8 cellular contexts compared by ENCODE assay signal in genomic region chr9:121213136-121213806, GRCh38. TPM values are rescaled to one million over a fixed set of nuclear protein-coding genes. Genes with fewer than 3 reads are reported as not detected.
A peak's percentile ranks its signal among the peaks of the same experiment; 100 is the strongest.
DNase-seq lines count a peak whose midpoint lies in the region; ATAC-seq and TF ChIP-seq lines count a peak whose summit lies in the region.

No MANE protein-coding gene starts in this region.

- in situ Hi-C loops in Caki2 (cut with HindIII; ENCODE audit: low pct_unique_long_range_greater_than_20kb, low sequenced_read_pairs) = no loop called here

- intact Hi-C loops in dorsolateral prefrontal cortex (cut with DNase I) (loop anchor here (2.0 to 10.0 kb wide), 6 partner anchors 64 to 188 kb away; partner anchors contain the start of gene STOM (in 1 of the 2)), lower lobe of right lung (cut with DNase I) (no loop called here)

- H3K27ac ChIP-seq in dorsolateral prefrontal cortex (peak overlapping the region in 42 of 59 donors; percentile 6 to 82 (median 58)), lower lobe of right lung (peak overlapping the region; percentile 32)

- TF ChIP-seq CTCF in dorsolateral prefrontal cortex (IDR thresholded peaks at IDR 0.05 in 54 of 56, conservative IDR thresholded peaks at IDR 0.05 in 2 of 56; ENCODE audit: low read depth in 1 of 56, partially characterized antibody in 56 of 56) (peak; percentile 86 to 100 (median 97)), lower lobe of right lung (IDR thresholded peaks at IDR 0.05) (peak; percentile 95)

- no peaks in the 10 kb centered on the region for H3K27me3 ChIP-seq in dorsolateral prefrontal cortex
- no peaks in the 10 kb centered on the region for H3K27me3 ChIP-seq in lower lobe of right lung (ENCODE audit: low read depth)

- ATAC-seq in HG03139 (IDR thresholded peaks at IDR 0.05; ENCODE audit: unreplicated experiment) = peak; percentile 42
- ATAC-seq in lower lobe of right lung = peak; percentile 97
- no peak for ATAC-seq in HG02884 (IDR thresholded peaks at IDR 0.05; ENCODE audit: unreplicated experiment)

- peaks cover 12% of the 10 kb centered on the region for H3K4me1 ChIP-seq in lower lobe of right lung

- no peaks in the 10 kb centered on the region for H3K9me3 ChIP-seq in lower lobe of right lung

- DNase-seq in Caki2 (ENCODE audit: low read depth) (peak; percentile 55), NCI-H526 treated with DMSO at 0.1 percent for 48 hours (lab: John Stamatoyannopoulos, UW) (peak; percentile 43), dorsolateral prefrontal cortex (peak; percentile 82 to 96 (median 92)), lower lobe of right lung (peak; percentile 89)
- DNase-seq in activated CD4-positive, alpha-beta T cell treated with anti-CD3 and anti-CD28 coated beads, Interleukin-2, amount 50 U/mL, for 24 hours (ENCODE audit: low read depth in 1 of 2, low spot score in 1 of 2) = peak; percentile 39 to 64
- peak; percentile 69 to 72 for DNase-seq in stimulated activated CD4-positive, alpha-beta T cell treated with anti-CD3 and anti-CD28 coated beads, Interleukin-4, amount 100 ng/mL, for 48 hours (ENCODE audit: low read depth in 2 of 2)

- H3K4me3 ChIP-seq in dorsolateral prefrontal cortex = peak overlapping the region in 9 of 59 donors; percentile 2 to 47 (median 14)
- no peak overlapping the region for H3K4me3 ChIP-seq in lower lobe of right lung

- no peaks in the 10 kb centered on the region for H3K36me3 ChIP-seq in lower lobe of right lung

RNA-seq across cellular contexts. Expression of gene RAB14, which starts 11.6 kb away (rescaled TPM):
- 19.0 and 19.2 TPM in 2 replicates for total RNA-seq in Caki2 (2014; rRNA removed; shearing (Covaris generic); ENCODE audit: low replicate concordance)
- 100 to 1,000 TPM in 55 of 120 experiments, 10 to 100 TPM in 65; 57.6 to 139 (median 99.3) TPM for total RNA-seq in dorsolateral prefrontal cortex
- 101 TPM for total RNA-seq in lower lobe of right lung

RNA-seq across cellular contexts. Expression of gene GSN, which starts 54.7 kb away (rescaled TPM):
- total RNA-seq in Caki2 (2014; rRNA removed; shearing (Covaris generic); ENCODE audit: low replicate concordance) = 8.7 and 13.8 TPM in 2 replicates
- total RNA-seq in dorsolateral prefrontal cortex (100 to 1,000 TPM in 119 of 120 experiments, 10 to 100 TPM in 1; 88.2 to 740 (median 233) TPM), lower lobe of right lung (388 TPM)
